Comparison of ENCODE assay signal across 1 cellular context in genomic region chr16:47323241-47323640, GRCh38.
TF ChIP-seq lines count a peak whose summit lies in the region.

No MANE protein-coding gene starts in this region.

TF ChIP-seq in HCT116, 20 proteins besides CTCF, POLR2A, EP300 and RAD21 (continued from another document):
- TF ChIP-seq, protein P1, sequence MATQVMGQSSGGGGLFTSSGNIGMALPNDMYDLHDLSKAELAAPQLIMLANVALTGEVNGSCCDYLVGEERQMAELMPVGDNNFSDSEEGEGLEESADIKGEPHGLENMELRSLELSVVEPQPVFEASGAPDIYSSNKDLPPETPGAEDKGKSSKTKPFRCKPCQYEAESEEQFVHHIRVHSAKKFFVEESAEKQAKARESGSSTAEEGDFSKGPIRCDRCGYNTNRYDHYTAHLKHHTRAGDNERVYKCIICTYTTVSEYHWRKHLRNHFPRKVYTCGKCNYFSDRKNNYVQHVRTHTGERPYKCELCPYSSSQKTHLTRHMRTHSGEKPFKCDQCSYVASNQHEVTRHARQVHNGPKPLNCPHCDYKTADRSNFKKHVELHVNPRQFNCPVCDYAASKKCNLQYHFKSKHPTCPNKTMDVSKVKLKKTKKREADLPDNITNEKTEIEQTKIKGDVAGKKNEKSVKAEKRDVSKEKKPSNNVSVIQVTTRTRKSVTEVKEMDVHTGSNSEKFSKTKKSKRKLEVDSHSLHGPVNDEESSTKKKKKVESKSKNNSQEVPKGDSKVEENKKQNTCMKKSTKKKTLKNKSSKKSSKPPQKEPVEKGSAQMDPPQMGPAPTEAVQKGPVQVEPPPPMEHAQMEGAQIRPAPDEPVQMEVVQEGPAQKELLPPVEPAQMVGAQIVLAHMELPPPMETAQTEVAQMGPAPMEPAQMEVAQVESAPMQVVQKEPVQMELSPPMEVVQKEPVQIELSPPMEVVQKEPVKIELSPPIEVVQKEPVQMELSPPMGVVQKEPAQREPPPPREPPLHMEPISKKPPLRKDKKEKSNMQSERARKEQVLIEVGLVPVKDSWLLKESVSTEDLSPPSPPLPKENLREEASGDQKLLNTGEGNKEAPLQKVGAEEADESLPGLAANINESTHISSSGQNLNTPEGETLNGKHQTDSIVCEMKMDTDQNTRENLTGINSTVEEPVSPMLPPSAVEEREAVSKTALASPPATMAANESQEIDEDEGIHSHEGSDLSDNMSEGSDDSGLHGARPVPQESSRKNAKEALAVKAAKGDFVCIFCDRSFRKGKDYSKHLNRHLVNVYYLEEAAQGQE (IDR thresholded peaks at IDR 0.05; ENCODE audit: low read depth) = no peak
- TF ChIP-seq EZH2phosphoT487 (IDR thresholded peaks at IDR 0.05; ENCODE audit: borderline replicate concordance) = no peak
- TF ChIP-seq, protein P2, sequence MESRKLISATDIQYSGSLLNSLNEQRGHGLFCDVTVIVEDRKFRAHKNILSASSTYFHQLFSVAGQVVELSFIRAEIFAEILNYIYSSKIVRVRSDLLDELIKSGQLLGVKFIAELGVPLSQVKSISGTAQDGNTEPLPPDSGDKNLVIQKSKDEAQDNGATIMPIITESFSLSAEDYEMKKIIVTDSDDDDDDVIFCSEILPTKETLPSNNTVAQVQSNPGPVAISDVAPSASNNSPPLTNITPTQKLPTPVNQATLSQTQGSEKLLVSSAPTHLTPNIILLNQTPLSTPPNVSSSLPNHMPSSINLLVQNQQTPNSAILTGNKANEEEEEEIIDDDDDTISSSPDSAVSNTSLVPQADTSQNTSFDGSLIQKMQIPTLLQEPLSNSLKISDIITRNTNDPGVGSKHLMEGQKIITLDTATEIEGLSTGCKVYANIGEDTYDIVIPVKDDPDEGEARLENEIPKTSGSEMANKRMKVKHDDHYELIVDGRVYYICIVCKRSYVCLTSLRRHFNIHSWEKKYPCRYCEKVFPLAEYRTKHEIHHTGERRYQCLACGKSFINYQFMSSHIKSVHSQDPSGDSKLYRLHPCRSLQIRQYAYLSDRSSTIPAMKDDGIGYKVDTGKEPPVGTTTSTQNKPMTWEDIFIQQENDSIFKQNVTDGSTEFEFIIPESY (IDR thresholded peaks at IDR 0.05; ENCODE audit: extremely low read depth, insufficient replicate concordance, low read length) = no peak
- no peak for TF ChIP-seq ATF3 (IDR thresholded peaks at IDR 0.05)
- no peak for TF ChIP-seq POLR2AphosphoS5 (IDR thresholded peaks at IDR 0.05; ENCODE audit: low read depth, low read length)
- TF ChIP-seq ZNF274 (IDR thresholded peaks at IDR 0.05; ENCODE audit: low read depth, low read length) = no peak
- no peak for TF ChIP-seq EZH2 (IDR thresholded peaks at IDR 0.05)
- TF ChIP-seq SRF (IDR thresholded peaks at IDR 0.05; ENCODE audit: low read depth) = no peak
- TF ChIP-seq TCF7L2 (IDR thresholded peaks at IDR 0.05; ENCODE audit: borderline replicate concordance, extremely low read depth, insufficient read depth, insufficient read length) = no peak
- TF ChIP-seq FOSL1 (IDR thresholded peaks at IDR 0.05; ENCODE audit: low read depth) = no peak
- no peak for TF ChIP-seq YY1 (IDR thresholded peaks at IDR 0.05; ENCODE audit: extremely low read depth, insufficient replicate concordance, low read depth, low read length)
- no peak for TF ChIP-seq JUND (IDR thresholded peaks at IDR 0.05)
- no peak for TF ChIP-seq EGR1 (IDR thresholded peaks at IDR 0.05; ENCODE audit: low read depth)
- TF ChIP-seq ELF1 (IDR thresholded peaks at IDR 0.05; ENCODE audit: borderline replicate concordance, low read depth) = no peak
